Comparison of ENCODE assay signal across 28 cellular contexts in genomic region chr3:144052275-144052674, GRCh38.
"Had no signal": no experiment of that assay in that cellular context is flagged by ENCODE, and none has a peak within 500 bp of the region (broad histone marks: within the 10 kb centered on the region; RNA-seq: fewer than 3 reads in every experiment).

No MANE protein-coding gene starts in this region.

- H3K9me3 ChIP-seq: breast epithelium, SJCRH30, SK-N-SH had no signal

- H3K36me3 ChIP-seq: breast epithelium, SJCRH30 had no signal

- H3K4me3 ChIP-seq: breast epithelium, SJCRH30 had no signal

- ATAC-seq: activated CD4-positive, CD25-positive, alpha-beta regulatory T cell treated with anti-CD3 and anti-CD28 coated beads, Interleukin-2, amount 50 U/mL, for 24 hours; activated CD8-positive, alpha-beta T cell treated with anti-CD3 and anti-CD28 coated beads for 36 hours; activated T-cell treated with anti-CD3 and anti-CD28 coated beads, Interleukin-2, amount 50 U/mL, for 72 hours; Panc1; Right ventricle myocardium inferior had no signal

- H3K9ac ChIP-seq: SK-N-SH had no signal

- H3K4me2 ChIP-seq: SK-N-SH had no signal

- H3K27ac ChIP-seq: breast epithelium, SJCRH30 had no signal

- DNase-seq: activated CD4-positive, alpha-beta T cell treated with anti-CD3 and anti-CD28 coated beads for 4 hours; activated CD8-positive, alpha-beta memory T cell treated with anti-CD3 and anti-CD28 coated beads, Interleukin-2, amount 50 U/mL, for 4 hours; activated CD8-positive, alpha-beta T cell treated with anti-CD3 and anti-CD28 coated beads for 36 hours; activated gamma-delta T cell treated with Interleukin-2 at 50 U/mL for 16 hours; activated naive CD4-positive, alpha-beta T cell treated with anti-CD3 and anti-CD28 coated beads, Interleukin-2, amount 10 ng/mL, durations not matched to agents 7 days and 5 days; activated naive CD8-positive, alpha-beta T cell treated with anti-CD3 and anti-CD28 coated beads for 36 hours; activated T-cell treated with anti-CD3 and anti-CD28 coated beads, Interleukin-2, amount 50 U/mL, for 72 hours; anterior cingulate cortex; central memory CD4-positive, alpha-beta T cell; MV-4-11; NCI-H1092 treated with DMSO at 0.1 percent for 48 hours; NCI-H1417 treated with DMSO at 0.1 percent for 48 hours; NCI-H1694 treated with DMSO at 0.1 percent for 48 hours; NCI-H2029 treated with DMSO at 0.1 percent for 48 hours; NCI-H345; NCI-H510A; NCI-H526 treated with DMSO at 0.1 percent for 48 hours; NCI-H82; NK-92 treated with Interleukin-12 subunit alpha and Interleukin-12 subunit beta, amount 100 ng/mL, for 24 hours; OCI-M1; RPMI8226; SJCRH30; SK-N-SH; T-helper 1 cell had no signal

- H3K4me1 ChIP-seq: breast epithelium had no signal

- H3K27me3 ChIP-seq: breast epithelium, SJCRH30 had no signal
